ENCODE assay signal across 8 cellular contexts in genomic region chr10:80455461-80456345, GRCh38. TPM values are rescaled to one million over a fixed set of nuclear protein-coding genes. Genes with fewer than 3 reads are reported as not detected.
A peak's percentile ranks its signal among the peaks of the same experiment; 100 is the strongest.
DNase-seq lines count a peak whose midpoint lies in the region; ATAC-seq and TF ChIP-seq lines count a peak whose summit lies in the region.

No MANE protein-coding gene starts in this region.

- H3K9me3 Mint-ChIP-seq in effector memory CD8-positive, alpha-beta T cell = no peaks in the 10 kb centered on the region

- H2AFZ ChIP-seq in neural cell (ENCODE audit: low read depth, low read length) = no peak overlapping the region

- H3K27me3 Mint-ChIP-seq in effector memory CD8-positive, alpha-beta T cell = no peaks in the 10 kb centered on the region

- no peak for ATAC-seq in effector memory CD8-positive, alpha-beta T cell (replicated peaks)

- H3K36me3 ChIP-seq in BLaER1 = peaks cover 14% of the 10 kb centered on the region; the same call in 1 of the 2 replicates
- peaks cover 11% of the 10 kb centered on the region for H3K36me3 ChIP-seq in NT2/D1 (ENCODE audit: insufficient read depth, insufficient read length, low read length)
- H3K36me3 ChIP-seq in neural cell (ENCODE audit: insufficient read depth, low read length) = no peaks in the 10 kb centered on the region

- H3K27ac ChIP-seq in BLaER1 (peak overlapping the region; percentile 99), neural cell (ENCODE audit: low read length) (peak overlapping the region; percentile 52)

- no peaks in the 10 kb centered on the region for H3F3A ChIP-seq in neural cell (ENCODE audit: insufficient read depth, low read length, poor library complexity, severe bottlenecking)

- H3K4me3 Mint-ChIP-seq in effector memory CD8-positive, alpha-beta T cell = peak overlapping the region; percentile 92 to 97

- no peaks in the 10 kb centered on the region for H3K9me2 ChIP-seq in neural cell (ENCODE audit: insufficient read depth, low read length)

- no peaks in the 10 kb centered on the region for H3K27me3 ChIP-seq in BLaER1
- no peaks in the 10 kb centered on the region for H3K27me3 ChIP-seq in NT2/D1 (ENCODE audit: insufficient read depth, insufficient read length)
- no peaks in the 10 kb centered on the region for H3K27me3 ChIP-seq in neural cell (ENCODE audit: insufficient read depth, low read depth, low read length)

- H3K36me3 Mint-ChIP-seq in effector memory CD8-positive, alpha-beta T cell (ENCODE audit: insufficient read depth) = peaks cover 32% of the 10 kb centered on the region

- DNase-seq in NT2/D1 (ENCODE audit: low read depth, low spot score) (no peak), hepatic stellate cell (ENCODE audit: low spot score) (no peak), DMS79 (lab: John Stamatoyannopoulos, UW) (no peak), hypothalamus (lab: John Stamatoyannopoulos, UW) (no peak), NCI-H82 treated with DMSO at 0.1 percent for 48 hours (lab: John Stamatoyannopoulos, UW; ENCODE audit: unreplicated experiment) (no peak)
- no peak for DNase-seq in effector memory CD8-positive, alpha-beta T cell

- H3K79me2 ChIP-seq in neural cell (replicated peaks; ENCODE audit: insufficient read depth, low read length) = peaks cover 62% of the 10 kb centered on the region

- H4K20me1 ChIP-seq in BLaER1 = peaks cover 58% of the 10 kb centered on the region
- no peaks in the 10 kb centered on the region for H4K20me1 ChIP-seq in neural cell (ENCODE audit: insufficient read depth)

- H3K4me3 ChIP-seq in BLaER1 (peak overlapping the region; percentile 90), NT2/D1 (ENCODE audit: insufficient read length, low read depth) (peak overlapping the region; percentile 65), neural cell (ENCODE audit: low read length) (peak overlapping the region; percentile 95)

- H3K4me2 ChIP-seq in BLaER1 = peak overlapping the region; percentile 96
- peak overlapping the region; percentile 62 for H3K4me2 ChIP-seq in neural cell (ENCODE audit: low read length)

- no peak for TF ChIP-seq EP300 in neural cell (conservative IDR thresholded peaks at IDR 0.05; ENCODE audit: poor library complexity, severe bottlenecking)

- H3K9me3 ChIP-seq in BLaER1 (peaks cover 7% of the 10 kb centered on the region; the same call in 1 of the 2 replicates), NT2/D1 (ENCODE audit: insufficient read depth, low read length) (peaks cover 9% of the 10 kb centered on the region; the same call in 1 of the 2 replicates), neural cell (ENCODE audit: low read length) (no peaks in the 10 kb centered on the region)

- no peak for TF ChIP-seq CTCF in neural cell (IDR thresholded peaks at IDR 0.05; ENCODE audit: poor library complexity, severe bottlenecking)

- peak overlapping the region; percentile 92 to 93 for H3K27ac Mint-ChIP-seq in effector memory CD8-positive, alpha-beta T cell

- H3K4me1 Mint-ChIP-seq in effector memory CD8-positive, alpha-beta T cell (ENCODE audit: low read depth in 2 of 2) = peaks cover 57 to 59% of the 10 kb centered on the region in 2 donors

- peaks cover 80% of the 10 kb centered on the region for H3K4me1 ChIP-seq in BLaER1
- peaks cover 8% of the 10 kb centered on the region for H3K4me1 ChIP-seq in NT2/D1 (ENCODE audit: insufficient read depth, insufficient read length)

- peak overlapping the region; percentile 99 for H3K9ac ChIP-seq in BLaER1
- H3K9ac ChIP-seq in NT2/D1 (ENCODE audit: insufficient read length, low read depth) = peak overlapping the region; percentile 86
- peak overlapping the region; percentile 86 for H3K9ac ChIP-seq in neural cell (ENCODE audit: low read length)

- TF ChIP-seq RAD21 in neural cell (conservative IDR thresholded peaks at IDR 0.05) = no peak

TF ChIP-seq in neural cell, 6 proteins besides CTCF, POLR2A, EP300 and RAD21:
- TF ChIP-seq MXI1 (conservative IDR thresholded peaks at IDR 0.05; ENCODE audit: poor library complexity, severe bottlenecking) (no peak), EZH2 (IDR thresholded peaks at IDR 0.05; ENCODE audit: borderline replicate concordance, insufficient read depth, low read length, poor library complexity, severe bottlenecking) (no peak), REST (IDR thresholded peaks at IDR 0.05; ENCODE audit: borderline replicate concordance) (no peak), SMC3 (conservative IDR thresholded peaks at IDR 0.05; ENCODE audit: poor library complexity) (no peak), TAF1 (IDR thresholded peaks at IDR 0.05; ENCODE audit: low read depth) (no peak), POLR2AphosphoS5 (IDR thresholded peaks at IDR 0.05) (no peak)

RNA-seq across cellular contexts. Expression of gene TSPAN14, which starts 1.6 kb away (rescaled TPM):
- polyA plus RNA-seq in neural cell = 26.3 and 31.5 TPM in 2 replicates
- 27.0 and 33.2 TPM in 2 replicates for polyA minus RNA-seq in neural cell

RNA-seq across cellular contexts. Expression of gene PRXL2A, which starts 47.4 kb away (rescaled TPM):
- polyA plus RNA-seq in neural cell = 56.3 and 60.5 TPM in 2 replicates
- 36.0 and 37.6 TPM in 2 replicates for polyA minus RNA-seq in neural cell
